Comparison of ENCODE assay signal across 21 cellular contexts in the genomic region with DNA sequence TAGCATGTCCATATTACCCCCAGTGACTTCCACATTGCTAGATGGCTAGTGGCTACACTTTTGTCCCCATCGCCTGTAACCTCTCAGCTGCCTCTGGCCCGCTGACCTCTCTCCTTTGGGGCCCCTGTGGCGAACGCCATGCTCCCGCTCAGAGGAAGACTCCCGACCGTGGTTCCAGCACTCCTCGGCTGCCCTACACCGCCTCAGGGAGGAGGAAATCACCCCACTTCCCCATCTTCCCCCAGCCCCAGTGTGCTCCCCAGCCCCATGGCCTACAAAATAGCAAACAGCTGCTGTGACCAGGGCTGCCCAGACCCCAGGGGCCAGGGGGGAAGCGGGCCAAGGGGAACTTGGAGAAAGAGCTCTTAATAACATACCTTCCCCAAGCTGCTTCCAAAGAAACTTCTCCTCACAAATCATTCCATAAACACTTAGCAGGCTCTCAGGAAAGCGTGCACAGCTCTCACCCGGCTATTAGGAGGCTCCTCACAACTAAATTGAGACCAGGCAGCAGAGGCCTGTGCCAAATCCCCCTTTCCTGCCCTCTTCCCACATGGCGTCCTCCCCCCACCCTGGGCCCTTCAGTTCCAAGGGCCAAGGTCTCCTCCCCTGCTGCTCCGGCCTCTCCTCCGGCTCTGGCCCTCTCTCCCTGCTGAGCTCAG.
A peak's percentile ranks its signal among the peaks of the same experiment; 100 is the strongest.
DNase-seq lines count a peak whose midpoint lies in the region; ATAC-seq, FAIRE-seq and TF ChIP-seq lines count a peak whose summit lies in the region.
"Had no signal": no experiment of that assay in that cellular context is flagged by ENCODE, and none has a peak within 500 bp of the region (broad histone marks: within the 10 kb centered on the region; RNA-seq: fewer than 3 reads in every experiment).

No MANE protein-coding gene starts in this region.

- H3K9me3 Mint-ChIP-seq in brain = peaks cover 2 to 15% (median 11%) of the 10 kb centered on the region in 5 experiments
- no peaks in the 10 kb centered on the region for H3K9me3 Mint-ChIP-seq in activated naive CD8-positive, alpha-beta T cell treated with anti-CD3 and anti-CD28 coated beads, Interleukin-2, amount 50 U/mL, for 24 hours
- H3K9me3 Mint-ChIP-seq in activated naive CD4-positive, alpha-beta T cell treated with anti-CD3 and anti-CD28 coated beads, Interleukin-2, amount 10 ng/mL, durations not matched to agents 7 days and 5 days = no peaks in the 10 kb centered on the region
- H3K9me3 Mint-ChIP-seq: activated T-cell treated with anti-CD3 and anti-CD28 coated beads, Interleukin-2, amount 50 U/mL, for 24 hours; central memory CD8-positive, alpha-beta T cell had no signal

- H3K9me3 ChIP-seq in HepG2 (ENCODE audit: low read length) (peaks cover 12% of the 10 kb centered on the region), subcutaneous abdominal adipose tissue (ENCODE audit: control insufficient read depth in 5 of 5, low read length in 5 of 5) (peaks cover 0 to 12% (median 10%) of the 10 kb centered on the region in 5 donors)
- H3K9me3 ChIP-seq: neutrophil had no signal

- no peaks in the 10 kb centered on the region for H3K79me2 ChIP-seq in HepG2 (ENCODE audit: insufficient read depth, low read length)

- no peak for TF ChIP-seq POLR2A in HepG2 (IDR thresholded peaks at IDR 0.05; ENCODE audit: insufficient read depth in 1 of 2, low read depth in 2 of 2, low read length in 2 of 2)

- peak; percentile 59 for ATAC-seq in HepG2
- no peak for ATAC-seq in GM19452 (IDR thresholded peaks at IDR 0.05; ENCODE audit: unreplicated experiment)
- no peak for ATAC-seq in activated naive CD8-positive, alpha-beta T cell treated with anti-CD3 and anti-CD28 coated beads, Interleukin-2, amount 50 U/mL, for 24 hours
- ATAC-seq: activated CD4-positive, CD25-positive, alpha-beta regulatory T cell treated with anti-CD3 and anti-CD28 coated beads, Interleukin-2, amount 50 U/mL, for 24 hours had no signal

- H3K4me3 Mint-ChIP-seq in brain = peak overlapping the region in 3 of 5 experiments; percentile 9 to 57 (median 12)
- no peak overlapping the region for H3K4me3 Mint-ChIP-seq in activated naive CD8-positive, alpha-beta T cell treated with anti-CD3 and anti-CD28 coated beads, Interleukin-2, amount 50 U/mL, for 24 hours
- H3K4me3 Mint-ChIP-seq in activated naive CD4-positive, alpha-beta T cell treated with anti-CD3 and anti-CD28 coated beads, Interleukin-2, amount 10 ng/mL, durations not matched to agents 7 days and 5 days = no peak overlapping the region
- H3K4me3 Mint-ChIP-seq: activated T-cell treated with anti-CD3 and anti-CD28 coated beads, Interleukin-2, amount 50 U/mL, for 24 hours; CD4-positive, CD25-positive, alpha-beta regulatory T cell; central memory CD8-positive, alpha-beta T cell had no signal

- H3K4me2 ChIP-seq in HepG2 (ENCODE audit: low read depth, low read length) = no peak overlapping the region

- H3K27me3 ChIP-seq in HepG2 (ENCODE audit: control insufficient read depth in 1 of 2, insufficient read depth in 2 of 2, low read length in 2 of 2) = peaks cover 2 to 13% of the 10 kb centered on the region in 2 experiments
- H3K27me3 ChIP-seq in subcutaneous abdominal adipose tissue (ENCODE audit: control insufficient read depth in 5 of 5, insufficient read depth in 4 of 5, low read length in 5 of 5) = no peaks in the 10 kb centered on the region
- H3K27me3 ChIP-seq: neutrophil had no signal

- in situ Hi-C loops in HepG2 (cut with HindIII; ENCODE audit: extremely low pct_ligation_motif_present, low pct_unique_long_range_greater_than_20kb) = no loop called here

- no peak overlapping the region for H2AFZ ChIP-seq in HepG2 (ENCODE audit: low read length)

- DNase-seq in MV-4-11 (lab: John Stamatoyannopoulos, UW) (peak; percentile 14), HepG2 (ENCODE audit: low spot score) (no peak), NCI-H748 (lab: John Stamatoyannopoulos, UW; ENCODE audit: unreplicated experiment) (no peak)
- no peak for DNase-seq in activated naive CD8-positive, alpha-beta T cell treated with anti-CD3 and anti-CD28 coated beads, Interleukin-2, amount 50 U/mL, for 24 hours
- DNase-seq in activated naive CD4-positive, alpha-beta T cell treated with anti-CD3 and anti-CD28 coated beads, Interleukin-2, amount 10 ng/mL, durations not matched to agents 7 days and 5 days = no peak
- DNase-seq: activated CD8-positive, alpha-beta memory T cell treated with anti-CD3 and anti-CD28 coated beads for 24 hours; activated T-cell treated with anti-CD3 and anti-CD28 coated beads, Interleukin-2, amount 50 U/mL, for 24 hours; CD4-positive, CD25-positive, alpha-beta regulatory T cell; HCEC 1CT; hypothalamus; KBM-7; NCI-H1694 treated with DMSO at 0.1 percent for 48 hours; NCI-H774 had no signal

- CTCF ChIA-PET in HepG2 (lab: Yijun Ruan, JAX; ENCODE audit: low intra/inter-chr PET ratio, low total read pairs) = no interaction called here
- CTCF ChIA-PET in activated naive CD4-positive, alpha-beta T cell treated with anti-CD3 and anti-CD28 coated beads, Interleukin-2, amount 10 ng/mL, durations not matched to agents 7 days and 5 days (lab: Charles Lee) = no interaction called here

- H3K4me3 ChIP-seq in HepG2 (replicated peaks in 1 of 3; ENCODE audit: insufficient read depth in 1 of 3, low read depth in 2 of 3, low read length in 3 of 3) (no peak overlapping the region), subcutaneous abdominal adipose tissue (ENCODE audit: low read depth in 1 of 5, low read length in 5 of 5) (peak overlapping the region in 1 of 5 donors; percentile 9)
- H3K4me3 ChIP-seq: lung had no signal

- intact Hi-C loops in HepG2 (cut with micrococcal nuclease; ENCODE audit: unreplicated experiment) = loop anchor here (2.0 kb wide), 1 partner anchor 41 kb away; no protein-coding TSS in a partner anchor

- no peak for FAIRE-seq in HepG2 (lab: Jason Lieb, UNC)
- FAIRE-seq: GM18507 had no signal

- BruUV-seq in HepG2 (replicated peaks; lab: Mats Ljungman, UMichigan) = no TSS peak

- H3K9ac ChIP-seq in HepG2 (ENCODE audit: insufficient read depth, low read depth, low read length) (no peak overlapping the region), subcutaneous abdominal adipose tissue (ENCODE audit: low read length in 5 of 5) (no peak overlapping the region)

- no peak for TF ChIP-seq RAD21 in HepG2 (CRISPR knock-in tag; IDR thresholded peaks at IDR 0.05)

- no peaks in the 10 kb centered on the region for H3K36me3 Mint-ChIP-seq in brain
- no peaks in the 10 kb centered on the region for H3K36me3 Mint-ChIP-seq in activated naive CD8-positive, alpha-beta T cell treated with anti-CD3 and anti-CD28 coated beads, Interleukin-2, amount 50 U/mL, for 24 hours (ENCODE audit: low read depth)
- H3K36me3 Mint-ChIP-seq in activated naive CD4-positive, alpha-beta T cell treated with anti-CD3 and anti-CD28 coated beads, Interleukin-2, amount 10 ng/mL, durations not matched to agents 7 days and 5 days = no peaks in the 10 kb centered on the region
- H3K36me3 Mint-ChIP-seq: CD4-positive, CD25-positive, alpha-beta regulatory T cell had no signal

- TF ChIP-seq EP300 in HepG2 (IDR thresholded peaks at IDR 0.05; ENCODE audit: low read depth in 2 of 2, low read length in 2 of 2) (no peak), HepG2 (CRISPR knock-in tag; IDR thresholded peaks at IDR 0.05; ENCODE audit: borderline replicate concordance) (no peak)

- H3K27ac ChIP-seq in HepG2 (ENCODE audit: extremely low read length, insufficient read depth, low read length) = no peak overlapping the region
- H3K27ac ChIP-seq in subcutaneous abdominal adipose tissue (ENCODE audit: low read depth, low read length) = peak overlapping the region; percentile 77
- H3K27ac ChIP-seq: neutrophil had no signal

- H4K20me1 ChIP-seq in HepG2 (ENCODE audit: insufficient read depth, low read length) = no peaks in the 10 kb centered on the region

- H3K27me3 Mint-ChIP-seq in brain = peaks cover 15% of the 10 kb centered on the region
- peaks cover 4% of the 10 kb centered on the region for H3K27me3 Mint-ChIP-seq in activated naive CD8-positive, alpha-beta T cell treated with anti-CD3 and anti-CD28 coated beads, Interleukin-2, amount 50 U/mL, for 24 hours
- H3K27me3 Mint-ChIP-seq in activated naive CD4-positive, alpha-beta T cell treated with anti-CD3 and anti-CD28 coated beads, Interleukin-2, amount 10 ng/mL, durations not matched to agents 7 days and 5 days = peaks cover 35% of the 10 kb centered on the region
- H3K27me3 Mint-ChIP-seq: activated T-cell treated with anti-CD3 and anti-CD28 coated beads, Interleukin-2, amount 50 U/mL, for 24 hours; central memory CD8-positive, alpha-beta T cell had no signal

- H3K36me3 ChIP-seq in HepG2 (replicated peaks in 1 of 2; ENCODE audit: control insufficient read depth in 1 of 2, insufficient read depth in 2 of 2, low read length in 2 of 2) (no peaks in the 10 kb centered on the region), subcutaneous abdominal adipose tissue (ENCODE audit: control insufficient read depth in 5 of 5, insufficient read depth in 5 of 5, low read length in 5 of 5) (no peaks in the 10 kb centered on the region)
- H3K36me3 ChIP-seq: neutrophil had no signal

- POLR2A ChIA-PET in HepG2 (lab: Yijun Ruan, JAX) = no interaction called here

- 15% methylated on average over 9 of the region's 15 CpGs for WGBS in HepG2 (ENCODE audit: low lambda C conversion rate)

- H3K4me1 ChIP-seq in HepG2 (ENCODE audit: insufficient read depth, low read length) = peaks cover 9% of the 10 kb centered on the region; the same call in 1 of the 2 replicates
- H3K4me1 ChIP-seq in subcutaneous abdominal adipose tissue (ENCODE audit: control insufficient read depth in 5 of 5, insufficient read depth in 5 of 5, low read length in 5 of 5) = peaks cover 0 to 44% (median 42%) of the 10 kb centered on the region in 5 donors

- TF ChIP-seq CTCF in brain (conservative IDR thresholded peaks at IDR 0.05) (no peak), HepG2 (CRISPR knock-in tag; IDR thresholded peaks at IDR 0.05) (no peak)

- peaks cover 28% of the 10 kb centered on the region for H3K4me1 Mint-ChIP-seq in brain
- no peaks in the 10 kb centered on the region for H3K4me1 Mint-ChIP-seq in activated naive CD8-positive, alpha-beta T cell treated with anti-CD3 and anti-CD28 coated beads, Interleukin-2, amount 50 U/mL, for 24 hours
- H3K4me1 Mint-ChIP-seq in activated naive CD4-positive, alpha-beta T cell treated with anti-CD3 and anti-CD28 coated beads, Interleukin-2, amount 10 ng/mL, durations not matched to agents 7 days and 5 days = no peaks in the 10 kb centered on the region
- H3K4me1 Mint-ChIP-seq: central memory CD8-positive, alpha-beta T cell had no signal

- peak overlapping the region; percentile 56 to 97 (median 88) for H3K27ac Mint-ChIP-seq in brain
- H3K27ac Mint-ChIP-seq in activated naive CD8-positive, alpha-beta T cell treated with anti-CD3 and anti-CD28 coated beads, Interleukin-2, amount 50 U/mL, for 24 hours = no peak overlapping the region
- no peak overlapping the region for H3K27ac Mint-ChIP-seq in activated naive CD4-positive, alpha-beta T cell treated with anti-CD3 and anti-CD28 coated beads, Interleukin-2, amount 10 ng/mL, durations not matched to agents 7 days and 5 days
- H3K27ac Mint-ChIP-seq: activated T-cell treated with anti-CD3 and anti-CD28 coated beads, Interleukin-2, amount 50 U/mL, for 24 hours; CD4-positive, CD25-positive, alpha-beta regulatory T cell had no signal

Comparison
In these comparisons a context has a peak if more than half of its experiments do, and no peak if none do; other contexts are left out.
1. H3K27ac Mint-ChIP-seq: peak in brain (5 of 5); none in activated naive CD8-positive, alpha-beta T cell treated with anti-CD3 and anti-CD28 coated beads, Interleukin-2, amount 50 U/mL, for 24 hours (single experiment) and activated naive CD4-positive, alpha-beta T cell treated with anti-CD3 and anti-CD28 coated beads, Interleukin-2, amount 10 ng/mL, durations not matched to agents 7 days and 5 days (single experiment).
2. H3K4me3 Mint-ChIP-seq: peak in brain (3 of 5); none in activated naive CD8-positive, alpha-beta T cell treated with anti-CD3 and anti-CD28 coated beads, Interleukin-2, amount 50 U/mL, for 24 hours (single experiment) and activated naive CD4-positive, alpha-beta T cell treated with anti-CD3 and anti-CD28 coated beads, Interleukin-2, amount 10 ng/mL, durations not matched to agents 7 days and 5 days (single experiment).